26 cellular contexts compared by ENCODE assay signal in the genomic region with DNA sequence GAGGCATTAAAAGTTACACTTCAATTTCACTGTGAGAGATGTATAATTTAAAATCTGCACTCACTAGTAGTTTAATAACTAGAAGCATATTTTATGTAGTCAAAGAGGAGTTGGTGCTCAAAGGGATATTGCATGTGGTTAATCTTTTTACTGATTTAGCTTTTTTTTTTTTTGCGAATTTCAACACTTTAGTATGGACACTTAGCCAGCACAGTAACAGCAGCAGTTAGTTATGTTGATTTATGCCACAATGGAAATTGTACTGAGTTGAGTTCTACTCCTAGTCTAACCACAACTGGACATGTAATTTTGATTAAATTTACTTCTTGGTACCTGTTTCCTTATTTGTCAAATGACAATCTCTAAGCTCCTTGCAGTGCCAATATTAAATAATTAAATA.
"Had no signal": no experiment of that assay in that cellular context is flagged by ENCODE, and none has a peak within 500 bp of the region (broad histone marks: within the 10 kb centered on the region; RNA-seq: fewer than 3 reads in every experiment).

No MANE protein-coding gene starts in this region.

- ATAC-seq: activated CD4-positive, alpha-beta T cell treated with anti-CD3 and anti-CD28 coated beads for 36 hours; activated CD8-positive, alpha-beta memory T cell treated with anti-CD3 and anti-CD28 coated beads, Interleukin-2, amount 10 ng/mL, durations not matched to agents 7 days and 5 days; activated CD8-positive, alpha-beta T cell treated with anti-CD3 and anti-CD28 coated beads, Interleukin-2, amount 10 ng/mL, durations not matched to agents 7 days and 5 days; activated naive CD4-positive, alpha-beta T cell treated with anti-CD3 and anti-CD28 coated beads, Interleukin-2, amount 50 U/mL, for 72 hours; body of pancreas; effector memory CD8-positive, alpha-beta T cell had no signal

- DNase-seq: activated CD4-positive, alpha-beta memory T cell treated with anti-CD3 and anti-CD28 coated beads for 36 hours; activated CD4-positive, alpha-beta T cell treated with anti-CD3 and anti-CD28 coated beads for 36 hours; activated CD4-positive, alpha-beta T cell treated with anti-CD3 and anti-CD28 coated beads, Interleukin-2, amount 10 ng/mL, durations not matched to agents 24 days and 14 days; activated CD4-positive, CD25-positive, alpha-beta regulatory T cell; activated CD4-positive, CD25-positive, alpha-beta regulatory T cell treated with anti-CD3 and anti-CD28 coated beads, Interleukin-2, amount 50 U/mL, for 72 hours; activated CD8-positive, alpha-beta memory T cell treated with anti-CD3 and anti-CD28 coated beads, Interleukin-2, amount 10 ng/mL, durations not matched to agents 7 days and 5 days; activated CD8-positive, alpha-beta memory T cell treated with anti-CD3 and anti-CD28 coated beads, Interleukin-2, amount 50 U/mL, for 4 hours; activated CD8-positive, alpha-beta T cell treated with anti-CD3 and anti-CD28 coated beads, Interleukin-2, amount 10 ng/mL, durations not matched to agents 7 days and 5 days; activated effector memory CD4-positive, alpha-beta T cell treated with anti-CD3 and anti-CD28 coated beads, Interleukin-2, amount 50 U/mL, for 16 hours; activated naive CD4-positive, alpha-beta T cell treated with anti-CD3 and anti-CD28 coated beads for 36 hours; activated naive CD8-positive, alpha-beta T cell treated with anti-CD3 and anti-CD28 coated beads, Interleukin-2, amount 10 ng/mL, durations not matched to agents 7 days and 5 days; activated T-cell treated with anti-CD3 and anti-CD28 coated beads, Interleukin-2, amount 50 U/mL, for 1 hour; activated T-cell treated with anti-CD3 and anti-CD28 coated beads, Interleukin-2, amount 50 U/mL, for 48 hours; amniotic stem cell; anterior cingulate cortex; body of pancreas; caudate nucleus; colonic mucosa; effector memory CD8-positive, alpha-beta T cell; esophagus squamous epithelium; foreskin fibroblast; head of caudate nucleus; T-helper 2 cell had no signal

- H3K27me3 ChIP-seq: body of pancreas, colonic mucosa, esophagus squamous epithelium had no signal

- H3K4me1 Mint-ChIP-seq: activated CD4-positive, alpha-beta T cell treated with anti-CD3 and anti-CD28 coated beads for 36 hours; activated CD4-positive, alpha-beta T cell treated with anti-CD3 and anti-CD28 coated beads, Interleukin-2, amount 10 ng/mL, durations not matched to agents 24 days and 14 days; activated CD8-positive, alpha-beta memory T cell treated with anti-CD3 and anti-CD28 coated beads, Interleukin-2, amount 10 ng/mL, durations not matched to agents 7 days and 5 days; activated naive CD8-positive, alpha-beta T cell treated with anti-CD3 and anti-CD28 coated beads, Interleukin-2, amount 10 ng/mL, durations not matched to agents 7 days and 5 days had no signal

- H3K36me3 ChIP-seq: colonic mucosa, esophagus squamous epithelium had no signal

- H3K4me1 ChIP-seq: body of pancreas, colonic mucosa, esophagus squamous epithelium had no signal

- H3K4me3 ChIP-seq: body of pancreas, colonic mucosa, esophagus squamous epithelium had no signal

- H3K27ac ChIP-seq: body of pancreas, colonic mucosa, esophagus squamous epithelium had no signal

- H3K9me3 ChIP-seq: body of pancreas, colonic mucosa, esophagus squamous epithelium had no signal

- H3K9me3 Mint-ChIP-seq: activated CD4-positive, alpha-beta memory T cell treated with anti-CD3 and anti-CD28 coated beads for 36 hours; activated CD4-positive, alpha-beta T cell treated with anti-CD3 and anti-CD28 coated beads, Interleukin-2, amount 10 ng/mL, durations not matched to agents 24 days and 14 days; activated naive CD4-positive, alpha-beta T cell treated with anti-CD3 and anti-CD28 coated beads for 36 hours; activated naive CD4-positive, alpha-beta T cell treated with anti-CD3 and anti-CD28 coated beads, Interleukin-2, amount 50 U/mL, for 72 hours; activated naive CD8-positive, alpha-beta T cell treated with anti-CD3 and anti-CD28 coated beads, Interleukin-2, amount 10 ng/mL, durations not matched to agents 7 days and 5 days; activated T-helper 1 cell treated with anti-CD3 and anti-CD28 coated beads, Interleukin-12 subunit alpha, Interleukin-12 subunit beta, Interleukin-2, Interleukin-4 antibody, amounts not matched to agents 30 ng/mL and 10 ng/mL and 1 ng/mL, durations not matched to agents 14 hours and 24 hours and 36 hours; activated T-helper 2 cell treated with anti-CD3 and anti-CD28 coated beads, Interferon-gamma antibody, Interleukin-2, Interleukin-4, amounts not matched to agents 10 μg/mL and 5 μg/mL and 100 μg/mL, durations not matched to agents 14 hours and 24 hours and 36 hours; effector memory CD8-positive, alpha-beta T cell had no signal

- H3K36me3 Mint-ChIP-seq: activated CD4-positive, alpha-beta memory T cell treated with anti-CD3 and anti-CD28 coated beads for 36 hours; activated CD8-positive, alpha-beta memory T cell treated with anti-CD3 and anti-CD28 coated beads, Interleukin-2, amount 10 ng/mL, durations not matched to agents 7 days and 5 days; activated naive CD4-positive, alpha-beta T cell treated with anti-CD3 and anti-CD28 coated beads, Interleukin-2, amount 50 U/mL, for 72 hours; activated naive CD8-positive, alpha-beta T cell treated with anti-CD3 and anti-CD28 coated beads, Interleukin-2, amount 10 ng/mL, durations not matched to agents 7 days and 5 days had no signal

- H3K27me3 Mint-ChIP-seq: activated CD4-positive, alpha-beta T cell treated with anti-CD3 and anti-CD28 coated beads for 36 hours had no signal

- H3K4me3 Mint-ChIP-seq: activated CD4-positive, alpha-beta memory T cell treated with anti-CD3 and anti-CD28 coated beads for 36 hours; activated CD4-positive, alpha-beta T cell treated with anti-CD3 and anti-CD28 coated beads for 36 hours; activated CD4-positive, alpha-beta T cell treated with anti-CD3 and anti-CD28 coated beads, Interleukin-2, amount 10 ng/mL, durations not matched to agents 24 days and 14 days; activated CD8-positive, alpha-beta memory T cell treated with anti-CD3 and anti-CD28 coated beads, Interleukin-2, amount 10 ng/mL, durations not matched to agents 7 days and 5 days; activated CD8-positive, alpha-beta T cell treated with anti-CD3 and anti-CD28 coated beads, Interleukin-2, amount 10 ng/mL, durations not matched to agents 7 days and 5 days; activated naive CD4-positive, alpha-beta T cell treated with anti-CD3 and anti-CD28 coated beads for 36 hours; activated naive CD8-positive, alpha-beta T cell treated with anti-CD3 and anti-CD28 coated beads, Interleukin-2, amount 10 ng/mL, durations not matched to agents 7 days and 5 days; activated T-helper 1 cell treated with anti-CD3 and anti-CD28 coated beads, Interleukin-12 subunit alpha, Interleukin-12 subunit beta, Interleukin-2, Interleukin-4 antibody, amounts not matched to agents 30 ng/mL and 10 ng/mL and 1 ng/mL, durations not matched to agents 14 hours and 24 hours and 36 hours; effector memory CD8-positive, alpha-beta T cell had no signal

- H3K27ac Mint-ChIP-seq: activated CD4-positive, alpha-beta memory T cell treated with anti-CD3 and anti-CD28 coated beads for 36 hours; activated CD4-positive, alpha-beta T cell treated with anti-CD3 and anti-CD28 coated beads for 36 hours; activated CD4-positive, alpha-beta T cell treated with anti-CD3 and anti-CD28 coated beads, Interleukin-2, amount 10 ng/mL, durations not matched to agents 24 days and 14 days; activated CD8-positive, alpha-beta memory T cell treated with anti-CD3 and anti-CD28 coated beads, Interleukin-2, amount 10 ng/mL, durations not matched to agents 7 days and 5 days; activated CD8-positive, alpha-beta T cell treated with anti-CD3 and anti-CD28 coated beads, Interleukin-2, amount 10 ng/mL, durations not matched to agents 7 days and 5 days; activated naive CD4-positive, alpha-beta T cell treated with anti-CD3 and anti-CD28 coated beads for 36 hours; activated naive CD4-positive, alpha-beta T cell treated with anti-CD3 and anti-CD28 coated beads, Interleukin-2, amount 50 U/mL, for 72 hours; activated naive CD8-positive, alpha-beta T cell treated with anti-CD3 and anti-CD28 coated beads, Interleukin-2, amount 10 ng/mL, durations not matched to agents 7 days and 5 days; activated T-helper 1 cell treated with anti-CD3 and anti-CD28 coated beads, Interleukin-12 subunit alpha, Interleukin-12 subunit beta, Interleukin-2, Interleukin-4 antibody, amounts not matched to agents 30 ng/mL and 10 ng/mL and 1 ng/mL, durations not matched to agents 14 hours and 24 hours and 36 hours; activated T-helper 2 cell treated with anti-CD3 and anti-CD28 coated beads, Interferon-gamma antibody, Interleukin-2, Interleukin-4, amounts not matched to agents 10 μg/mL and 5 μg/mL and 100 μg/mL, durations not matched to agents 14 hours and 24 hours and 36 hours; effector memory CD8-positive, alpha-beta T cell had no signal
